ENCODE assay signal across 20 cellular contexts in the genomic region with DNA sequence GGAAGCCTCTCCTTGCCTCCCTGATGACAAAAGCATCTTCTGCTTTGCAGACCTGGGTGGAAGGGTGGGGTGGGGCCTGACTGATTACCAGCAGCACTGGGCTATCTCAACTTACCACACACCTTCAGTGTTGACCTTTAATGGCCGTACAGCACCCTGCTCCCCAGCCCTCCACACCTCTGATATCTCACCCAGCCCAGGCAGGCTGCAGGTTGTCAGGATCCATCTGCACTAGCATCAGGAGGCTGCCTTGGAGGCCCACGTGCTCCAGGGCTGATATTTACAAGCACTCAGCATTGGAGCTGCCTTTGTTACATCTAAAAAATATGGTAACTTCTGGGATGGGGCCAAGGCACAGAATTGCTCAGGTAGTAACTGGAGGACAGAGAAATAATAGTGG.
"Had no signal": no experiment of that assay in that cellular context is flagged by ENCODE, and none has a peak within 500 bp of the region (broad histone marks: within the 10 kb centered on the region; RNA-seq: fewer than 3 reads in every experiment).

No MANE protein-coding gene starts in this region.

- H3K9me3 Mint-ChIP-seq: stimulated activated effector memory CD8-positive, alpha-beta T cell treated with anti-CD3 and anti-CD28 coated beads, Interleukin-12 subunit alpha, Interleukin-12 subunit beta, amount 100 ng/mL, for 72 hours had no signal

- H3K36me3 ChIP-seq: esophagus muscularis mucosa, neutrophil, right lobe of liver, tibial nerve, upper lobe of right lung, vagina had no signal

- H3K4me3 Mint-ChIP-seq: naive B cell; nephron; stimulated activated effector memory CD8-positive, alpha-beta T cell treated with anti-CD3 and anti-CD28 coated beads, Interleukin-12 subunit alpha, Interleukin-12 subunit beta, amount 100 ng/mL, for 72 hours had no signal

- H3K4me1 Mint-ChIP-seq: naive B cell; stimulated activated effector memory CD8-positive, alpha-beta T cell treated with anti-CD3 and anti-CD28 coated beads, Interleukin-12 subunit alpha, Interleukin-12 subunit beta, amount 100 ng/mL, for 72 hours had no signal

- H3K27ac ChIP-seq: esophagus muscularis mucosa, neutrophil, psoas muscle, right lobe of liver, tibial nerve, upper lobe of right lung, vagina had no signal

- H3K9me3 ChIP-seq: esophagus muscularis mucosa, neutrophil, psoas muscle, right lobe of liver, tibial nerve, upper lobe of right lung, vagina had no signal

- H3K4me1 ChIP-seq: esophagus muscularis mucosa, right lobe of liver, vagina had no signal

- DNase-seq: effector memory CD4-positive, alpha-beta T cell; foreskin fibroblast; head of caudate nucleus; hippocampal formation; kidney glomerular epithelial cell; mesendoderm; naive B cell; psoas muscle; retina; right lobe of liver; stimulated activated CD4-positive, alpha-beta T cell treated with anti-CD3 and anti-CD28 coated beads, Interleukin-4, amount 100 ng/mL, for 1 hour; stimulated activated CD8-positive, alpha-beta memory T cell treated with anti-CD3 and anti-CD28 coated beads, Interleukin-4, amount 100 ng/mL, for 48 hours; stimulated activated naive CD8-positive, alpha-beta T cell treated with anti-CD3 and anti-CD28 coated beads, Interleukin-15, Interleukin-2, amounts not matched to agents 100 U/mL and 50 U/mL, for 24 hours; upper lobe of right lung had no signal

- H3K36me3 Mint-ChIP-seq: naive B cell; stimulated activated effector memory CD8-positive, alpha-beta T cell treated with anti-CD3 and anti-CD28 coated beads, Interleukin-12 subunit alpha, Interleukin-12 subunit beta, amount 100 ng/mL, for 72 hours had no signal

- H3K4me3 ChIP-seq: esophagus muscularis mucosa, psoas muscle, right lobe of liver, tibial nerve, upper lobe of right lung, vagina had no signal

- H3K27ac Mint-ChIP-seq: stimulated activated effector memory CD8-positive, alpha-beta T cell treated with anti-CD3 and anti-CD28 coated beads, Interleukin-12 subunit alpha, Interleukin-12 subunit beta, amount 100 ng/mL, for 72 hours had no signal

- H3K27me3 ChIP-seq: esophagus muscularis mucosa, neutrophil, right lobe of liver, tibial nerve, upper lobe of right lung, vagina had no signal
